Comparison of ENCODE assay signal across 19 cellular contexts in the genomic region with DNA sequence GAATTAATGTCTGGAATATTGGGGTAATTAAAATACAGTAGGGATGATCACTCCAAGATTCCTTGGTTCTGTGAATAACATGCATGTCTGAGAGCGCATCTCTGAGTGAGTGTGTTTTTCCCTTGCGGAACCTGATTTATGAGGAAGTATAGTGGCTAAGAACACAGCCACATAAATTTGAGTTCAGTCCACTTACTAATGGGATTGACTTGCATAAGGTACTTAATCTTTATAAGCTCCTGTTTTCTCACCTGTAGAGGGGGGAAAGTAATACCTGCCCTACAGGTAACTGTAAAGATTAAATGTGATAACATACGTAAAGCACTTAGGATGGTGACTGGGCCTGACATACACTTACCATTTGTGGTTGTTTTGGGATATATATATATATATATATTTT.
"Had no signal": no experiment of that assay in that cellular context is flagged by ENCODE, and none has a peak within 500 bp of the region (broad histone marks: within the 10 kb centered on the region; RNA-seq: fewer than 3 reads in every experiment).

No MANE protein-coding gene starts in this region.

- H3K9me3 ChIP-seq: heart left ventricle, psoas muscle, right lobe of liver, suprapubic skin, thyroid gland had no signal

- DNase-seq: effector CD4-positive, alpha-beta T cell; endodermal cell; erythroblast; heart left ventricle; hippocampal formation; kidney glomerular epithelial cell; mammary epithelial cell; naive thymus-derived CD4-positive, alpha-beta T cell; nephron progenitor cell; psoas muscle; retina; right lobe of liver; stimulated activated CD4-positive, alpha-beta T cell treated with anti-CD3 and anti-CD28 coated beads, Interleukin-4, amount 100 ng/mL, for 1 hour; stimulated activated CD8-positive, alpha-beta memory T cell treated with anti-CD3 and anti-CD28 coated beads, Interleukin-4, amount 100 ng/mL, for 48 hours; stimulated activated naive CD8-positive, alpha-beta T cell treated with anti-CD3 and anti-CD28 coated beads, Interleukin-15, Interleukin-2, amounts not matched to agents 100 U/mL and 50 U/mL, for 24 hours; thyroid gland had no signal

- H3K36me3 Mint-ChIP-seq: naive thymus-derived CD4-positive, alpha-beta T cell; stimulated activated effector memory CD8-positive, alpha-beta T cell treated with anti-CD3 and anti-CD28 coated beads, Interleukin-12 subunit alpha, Interleukin-12 subunit beta, amount 100 ng/mL, for 72 hours had no signal

- H3K27me3 Mint-ChIP-seq: naive thymus-derived CD4-positive, alpha-beta T cell; type B pancreatic cell had no signal

- H3K36me3 ChIP-seq: heart left ventricle, right lobe of liver, suprapubic skin, thyroid gland had no signal

- H3K9me3 Mint-ChIP-seq: endodermal cell; naive thymus-derived CD4-positive, alpha-beta T cell; stimulated activated effector memory CD8-positive, alpha-beta T cell treated with anti-CD3 and anti-CD28 coated beads, Interleukin-12 subunit alpha, Interleukin-12 subunit beta, amount 100 ng/mL, for 72 hours had no signal

- H3K4me3 ChIP-seq: heart left ventricle, psoas muscle, right lobe of liver, suprapubic skin, thyroid gland had no signal

- H3K4me3 Mint-ChIP-seq: endodermal cell; naive thymus-derived CD4-positive, alpha-beta T cell; nephron progenitor cell; stimulated activated effector memory CD8-positive, alpha-beta T cell treated with anti-CD3 and anti-CD28 coated beads, Interleukin-12 subunit alpha, Interleukin-12 subunit beta, amount 100 ng/mL, for 72 hours; type B pancreatic cell had no signal

- H3K4me1 Mint-ChIP-seq: endodermal cell; naive thymus-derived CD4-positive, alpha-beta T cell; nephron progenitor cell; stimulated activated effector memory CD8-positive, alpha-beta T cell treated with anti-CD3 and anti-CD28 coated beads, Interleukin-12 subunit alpha, Interleukin-12 subunit beta, amount 100 ng/mL, for 72 hours had no signal

- H3K27me3 ChIP-seq: heart left ventricle, right lobe of liver, suprapubic skin, thyroid gland had no signal

- H3K4me1 ChIP-seq: heart left ventricle, psoas muscle, right lobe of liver, suprapubic skin, thyroid gland had no signal

- H3K27ac ChIP-seq: heart left ventricle, psoas muscle, right lobe of liver, suprapubic skin, thyroid gland had no signal

- H3K27ac Mint-ChIP-seq: endodermal cell; naive thymus-derived CD4-positive, alpha-beta T cell; nephron progenitor cell; stimulated activated effector memory CD8-positive, alpha-beta T cell treated with anti-CD3 and anti-CD28 coated beads, Interleukin-12 subunit alpha, Interleukin-12 subunit beta, amount 100 ng/mL, for 72 hours; type B pancreatic cell had no signal
